Comparison of ENCODE assay signal across 30 cellular contexts in genomic region chr4:24274401-24275035, GRCh38.
A peak's percentile ranks its signal among the peaks of the same experiment; 100 is the strongest.
DNase-seq lines count a peak whose midpoint lies in the region; ATAC-seq and TF ChIP-seq lines count a peak whose summit lies in the region.
"Had no signal": no experiment of that assay in that cellular context is flagged by ENCODE, and none has a peak within 500 bp of the region (broad histone marks: within the 10 kb centered on the region; RNA-seq: fewer than 3 reads in every experiment).

No MANE protein-coding gene starts in this region.

- no peak overlapping the region for H3K4me3 ChIP-seq in mammary epithelial cell (replicated peaks in 1 of 3; ENCODE audit: insufficient read depth in 1 of 3, low read depth in 2 of 3, low read length in 3 of 3)
- no peak overlapping the region for H3K4me3 ChIP-seq in brain microvascular endothelial cell (ENCODE audit: low read depth, low read length)
- no peak overlapping the region for H3K4me3 ChIP-seq in fibroblast of the aortic adventitia (ENCODE audit: low read depth, low read length)
- no peak overlapping the region for H3K4me3 ChIP-seq in CD8-positive, alpha-beta T cell (ENCODE audit: low read depth, low read length)
- H3K4me3 ChIP-seq: esophagus muscularis mucosa, heart left ventricle, PC-9, stomach, transverse colon had no signal

- dilution Hi-C loops in mammary epithelial cell (cut with HindIII; ENCODE audit: low sequenced_read_pairs), result no loop called here

- WGBS in mammary epithelial cell (ENCODE audit: low coverage, missing lambda C conversion rate), result 94% methylated on average over 4 of the region's 4 CpGs

- H3K36me3 Mint-ChIP-seq in MCF 10A (ENCODE audit: insufficient read depth, unreplicated experiment), result no peaks in the 10 kb centered on the region
- no peaks in the 10 kb centered on the region for H3K36me3 Mint-ChIP-seq in CD8-positive, alpha-beta T cell
- H3K36me3 Mint-ChIP-seq: T-cell had no signal

- H3K4me1 Mint-ChIP-seq in MCF 10A (ENCODE audit: insufficient read depth, unreplicated experiment), result peaks cover 20% of the 10 kb centered on the region
- H3K4me1 Mint-ChIP-seq in CD8-positive, alpha-beta T cell (ENCODE audit: low read depth), result no peaks in the 10 kb centered on the region
- H3K4me1 Mint-ChIP-seq: T-cell had no signal

- intact Hi-C loops in MCF 10A (cut with micrococcal nuclease) (no loop called here), mammary epithelial cell (cut with micrococcal nuclease) (no loop called here)
- intact Hi-C loops in CD8-positive, alpha-beta T cell (cut with DNase I, micrococcal nuclease), result no loop called here

- BruUV-seq in MCF 10A (replicated peaks; lab: Mats Ljungman, UMichigan) (no TSS peak), mammary epithelial cell (replicated peaks; lab: Mats Ljungman, UMichigan) (no TSS peak)

- H3K27ac Mint-ChIP-seq in MCF 10A (ENCODE audit: low read depth, unreplicated experiment), result peak overlapping the region; percentile 94
- no peak overlapping the region for H3K27ac Mint-ChIP-seq in CD8-positive, alpha-beta T cell
- H3K27ac Mint-ChIP-seq: activated CD8-positive, alpha-beta T cell treated with anti-CD3 and anti-CD28 coated beads, Interleukin-2, amount 10 ng/mL, durations not matched to agents 7 days and 5 days; naive thymus-derived CD4-positive, alpha-beta T cell; T-cell had no signal

- H3K79me2 ChIP-seq in mammary epithelial cell (ENCODE audit: insufficient read depth, low read length), result no peaks in the 10 kb centered on the region

- DNase-seq in MCF 10A (ENCODE audit: unreplicated experiment) (peak; percentile 8), mammary epithelial cell (no peak), brain microvascular endothelial cell (peak; percentile 14), fibroblast of the aortic adventitia (ENCODE audit: low read depth) (peak; percentile 54), occipital lobe (lab: John Stamatoyannopoulos, UW) (no peak), cerebellum (ENCODE audit: low spot score) (no peak)
- DNase-seq in CD8-positive, alpha-beta T cell, result no peak
- DNase-seq: 8988T; activated CD4-positive, alpha-beta T cell treated with anti-CD3 and anti-CD28 coated beads for 1 hour; activated CD8-positive, alpha-beta T cell treated with anti-CD3 and anti-CD28 coated beads, Interleukin-2, amount 10 ng/mL, durations not matched to agents 7 days and 5 days; activated T-cell treated with anti-CD3 and anti-CD28 coated beads, Interleukin-2, amount 50 U/mL, for 1 hour; amniotic stem cell; BE2C; cerebellar nuclear complex; COR-L47; DND-41; effector CD4-positive, alpha-beta T cell; GOT3; heart left ventricle; KBM-7; naive thymus-derived CD4-positive, alpha-beta T cell; NCI-H187 treated with DMSO at 0.1 percent for 48 hours; NCI-H446; PC-9; right cardiac atrium; stomach; T-cell; transverse colon had no signal

- H3K27me3 Mint-ChIP-seq in MCF 10A (ENCODE audit: insufficient read depth, unreplicated experiment), result no peaks in the 10 kb centered on the region
- H3K27me3 Mint-ChIP-seq in CD8-positive, alpha-beta T cell (ENCODE audit: low read depth), result peaks cover 8% of the 10 kb centered on the region

- no peak for ATAC-seq in CD8-positive, alpha-beta T cell
- ATAC-seq in HG02870 (IDR thresholded peaks at IDR 0.05; ENCODE audit: unreplicated experiment), result no peak
- ATAC-seq: activated CD8-positive, alpha-beta T cell treated with anti-CD3 and anti-CD28 coated beads, Interleukin-2, amount 10 ng/mL, durations not matched to agents 7 days and 5 days; heart left ventricle; naive thymus-derived CD4-positive, alpha-beta T cell; right cardiac atrium; T-cell had no signal

- POLR2A ChIA-PET in MCF 10A (lab: Yijun Ruan, JAX), result interaction anchor here (0.7 to 1.1 kb wide), 4 partner anchors 38 to 830 kb away, joined by 3 to 4 read pairs (median 3); no protein-coding TSS in a partner anchor
- POLR2A ChIA-PET in CD8-positive, alpha-beta T cell (lab: Charles Lee), result no interaction called here

- H3K27ac ChIP-seq in mammary epithelial cell (ENCODE audit: insufficient read depth, low read depth, low read length) (no peak overlapping the region), brain microvascular endothelial cell (no peak overlapping the region)
- no peak overlapping the region for H3K27ac ChIP-seq in CD8-positive, alpha-beta T cell (ENCODE audit: low read depth, low read length)
- H3K27ac ChIP-seq: esophagus muscularis mucosa, heart left ventricle, PC-9, stomach, transverse colon had no signal

- in situ Hi-C loops in mammary epithelial cell (cut with MboI; ENCODE audit: low sequenced_read_pairs in 2 of 2) (no loop called here), brain microvascular endothelial cell (cut with HindIII; ENCODE audit: low pct_ligation_motif_present, low sequenced_read_pairs) (no loop called here)

- H3K36me3 ChIP-seq in mammary epithelial cell (ENCODE audit: insufficient read depth, low read length) (no peaks in the 10 kb centered on the region), brain microvascular endothelial cell (replicated peaks) (no peaks in the 10 kb centered on the region)
- H3K36me3 ChIP-seq in CD8-positive, alpha-beta T cell (ENCODE audit: insufficient read depth, low read length), result no peaks in the 10 kb centered on the region
- H3K36me3 ChIP-seq: BE2C, esophagus muscularis mucosa, heart left ventricle, stomach, transverse colon had no signal

- H3K4me1 ChIP-seq in mammary epithelial cell (ENCODE audit: insufficient read depth, low read length), result peaks cover 3% of the 10 kb centered on the region
- H3K4me1 ChIP-seq in CD8-positive, alpha-beta T cell (ENCODE audit: insufficient read depth, low read length), result no peaks in the 10 kb centered on the region
- H3K4me1 ChIP-seq: BE2C, transverse colon had no signal

- H3K9ac ChIP-seq in mammary epithelial cell (ENCODE audit: insufficient read depth, low read length), result no peak overlapping the region

- H3K9me3 ChIP-seq in mammary epithelial cell (replicated peaks; ENCODE audit: insufficient read depth, low read length), result no peaks in the 10 kb centered on the region
- no peaks in the 10 kb centered on the region for H3K9me3 ChIP-seq in CD8-positive, alpha-beta T cell (ENCODE audit: low read length)
- H3K9me3 ChIP-seq: BE2C, esophagus muscularis mucosa, heart left ventricle, stomach, transverse colon had no signal

- no peak overlapping the region for H2AFZ ChIP-seq in mammary epithelial cell (ENCODE audit: low read depth, low read length)
- H2AFZ ChIP-seq: PC-9 had no signal

- H3K27me3 ChIP-seq in mammary epithelial cell (ENCODE audit: insufficient read depth, low read length) (no peaks in the 10 kb centered on the region), brain microvascular endothelial cell (replicated peaks) (no peaks in the 10 kb centered on the region)
- H3K27me3 ChIP-seq in CD8-positive, alpha-beta T cell (ENCODE audit: insufficient read depth, low read length), result no peaks in the 10 kb centered on the region
- H3K27me3 ChIP-seq: BE2C, esophagus muscularis mucosa, heart left ventricle, stomach, transverse colon had no signal

- no peak overlapping the region for H3K4me2 ChIP-seq in mammary epithelial cell (ENCODE audit: insufficient read depth, low read depth, low read length)
- H3K4me2 ChIP-seq: PC-9 had no signal

- TF ChIP-seq CTCF in MCF 10A (IDR thresholded peaks at IDR 0.05; ENCODE audit: unreplicated experiment), result no peak
- TF ChIP-seq CTCF in mammary epithelial cell (conservative IDR thresholded peaks at IDR 0.05 in 1 of 2, IDR thresholded peaks at IDR 0.05 in 1 of 2; ENCODE audit: extremely low read depth in 1 of 2, insufficient read depth in 1 of 2, low read depth in 1 of 2, low read length in 2 of 2), result no peak
- no peak for TF ChIP-seq CTCF in brain microvascular endothelial cell (IDR thresholded peaks at IDR 0.05; ENCODE audit: low read depth, low read length, missing control alignments)
- TF ChIP-seq CTCF in fibroblast of the aortic adventitia (IDR thresholded peaks at IDR 0.05; ENCODE audit: insufficient read depth, low read length), result no peak
- no peak for TF ChIP-seq CTCF in CD8-positive, alpha-beta T cell (IDR thresholded peaks at IDR 0.05)

- CTCF ChIA-PET in MCF 10A (lab: Yijun Ruan, JAX), result interaction anchor here (0.7 kb wide), 1 partner anchor 703 kb away, joined by 3 read pairs; no protein-coding TSS in a partner anchor
- CTCF ChIA-PET in mammary epithelial cell (lab: Charles Lee; ENCODE audit: low non-redundant PET), result no interaction called here
- CTCF ChIA-PET in CD8-positive, alpha-beta T cell (lab: Charles Lee), result no interaction called here

- H4K20me1 ChIP-seq in mammary epithelial cell (ENCODE audit: insufficient read depth, low read length), result no peaks in the 10 kb centered on the region

- no peak overlapping the region for H3K4me3 Mint-ChIP-seq in MCF 10A (ENCODE audit: unreplicated experiment)
- no peak overlapping the region for H3K4me3 Mint-ChIP-seq in CD8-positive, alpha-beta T cell
- H3K4me3 Mint-ChIP-seq: activated CD8-positive, alpha-beta T cell treated with anti-CD3 and anti-CD28 coated beads, Interleukin-2, amount 10 ng/mL, durations not matched to agents 7 days and 5 days; naive thymus-derived CD4-positive, alpha-beta T cell; T-cell had no signal

- H3K9me3 Mint-ChIP-seq in MCF 10A (ENCODE audit: unreplicated experiment), result no peaks in the 10 kb centered on the region
- no peaks in the 10 kb centered on the region for H3K9me3 Mint-ChIP-seq in CD8-positive, alpha-beta T cell

Comparison
In these comparisons a context has a peak if more than half of its experiments do, and no peak if none do; other contexts are left out.
1. DNase-seq: peak in MCF 10A (single experiment), brain microvascular endothelial cell (single experiment) and fibroblast of the aortic adventitia (single experiment); none in mammary epithelial cell (single experiment), occipital lobe (single experiment), cerebellum (single experiment) and CD8-positive, alpha-beta T cell (0 of 7).